ENCODE assay signal across 12 cellular contexts in the genomic region with DNA sequence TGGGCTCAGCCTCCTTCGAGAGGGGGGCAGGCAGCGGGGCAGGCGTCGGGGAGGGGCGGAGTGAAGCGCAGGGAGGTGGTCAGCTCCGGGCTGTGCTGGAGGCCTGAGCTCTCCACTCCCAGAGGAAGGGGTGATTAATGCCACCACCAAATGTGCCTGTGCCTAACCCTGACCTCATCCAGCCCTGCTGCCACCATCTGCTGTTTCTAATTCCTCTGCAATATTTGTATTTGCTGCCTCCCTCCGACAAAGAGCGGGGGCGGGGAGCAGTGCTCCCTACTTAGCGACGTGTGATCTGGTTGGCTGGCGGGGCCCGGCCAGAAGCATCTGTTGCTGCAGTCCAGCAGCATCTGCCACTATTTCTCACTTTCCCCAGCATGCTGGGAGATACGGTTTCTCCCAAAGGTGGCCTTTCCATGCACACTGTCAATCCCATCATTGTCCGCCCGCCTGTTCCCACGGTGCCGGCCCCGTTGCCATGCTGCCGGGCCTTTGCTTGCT. TPM values are rescaled to one million over a fixed set of nuclear protein-coding genes. Genes with fewer than 3 reads are reported as not detected.
DNase-seq lines count a peak whose midpoint lies in the region; ATAC-seq and TF ChIP-seq lines count a peak whose summit lies in the region.
"Had no signal": no experiment of that assay in that cellular context is flagged by ENCODE, and none has a peak within 500 bp of the region (broad histone marks: within the 10 kb centered on the region; RNA-seq: fewer than 3 reads in every experiment).

No MANE protein-coding gene starts in this region.

- intact Hi-C loops in Calu3 (cut with micrococcal nuclease; ENCODE audit: unreplicated experiment) (no loop called here), uterus (cut with DNase I; ENCODE audit: low total_unique reads) (no loop called here)

- no peak overlapping the region for H3K27ac ChIP-seq in uterus
- H3K27ac ChIP-seq: BLaER1, lower lobe of right lung had no signal

- peak; percentile 83 for DNase-seq in DMS53 (lab: John Stamatoyannopoulos, UW)
- DNase-seq in NCI-H69 (lab: John Stamatoyannopoulos, UW): peak; percentile 96
- peak; percentile 4 to 22 for DNase-seq in foreskin fibroblast
- DNase-seq in occipital lobe (lab: John Stamatoyannopoulos, UW): peak; percentile 29
- DNase-seq in Calu3: no peak
- no peak for DNase-seq in uterus
- no peak for DNase-seq in osteocyte (ENCODE audit: extremely low spot score, unreplicated experiment)
- DNase-seq: lower lobe of right lung, NCI-H526 treated with DMSO at 0.1 percent for 48 hours had no signal

- no peak overlapping the region for H3K4me3 ChIP-seq in foreskin fibroblast (ENCODE audit: low read depth in 1 of 2, low read length in 2 of 2)
- no peak overlapping the region for H3K4me3 ChIP-seq in uterus
- H3K4me3 ChIP-seq: BLaER1, lower lobe of right lung had no signal

- H3K27ac Mint-ChIP-seq in Calu3 (ENCODE audit: unreplicated experiment) (no peak overlapping the region), osteocyte (ENCODE audit: unreplicated experiment) (no peak overlapping the region)
- H3K27ac Mint-ChIP-seq: T-helper 2 cell treated with Interferon-gamma antibody and Interleukin-4, amounts not matched to agents 5 μg/mL and 100 μg/mL, for 36 hours had no signal

- H3K36me3 ChIP-seq in uterus: no peaks in the 10 kb centered on the region
- H3K36me3 ChIP-seq: BLaER1, lower lobe of right lung had no signal

- CTCF ChIA-PET in Calu3 (lab: Charles Lee): no interaction called here

- H3K4me3 Mint-ChIP-seq in Calu3 (ENCODE audit: low read depth, unreplicated experiment): no peak overlapping the region
- H3K4me3 Mint-ChIP-seq in osteocyte (ENCODE audit: unreplicated experiment): no peak overlapping the region
- H3K4me3 Mint-ChIP-seq: T-helper 2 cell treated with Interferon-gamma antibody and Interleukin-4, amounts not matched to agents 5 μg/mL and 100 μg/mL, for 36 hours had no signal

- H3K27me3 Mint-ChIP-seq in Calu3 (ENCODE audit: unreplicated experiment) (peaks cover 35% of the 10 kb centered on the region), osteocyte (ENCODE audit: unreplicated experiment) (peaks cover 26% of the 10 kb centered on the region)

- no peaks in the 10 kb centered on the region for H3K9me3 Mint-ChIP-seq in Calu3 (ENCODE audit: low read depth, unreplicated experiment)
- H3K9me3 Mint-ChIP-seq in osteocyte (ENCODE audit: unreplicated experiment): no peaks in the 10 kb centered on the region
- H3K9me3 Mint-ChIP-seq: T-helper 2 cell treated with Interferon-gamma antibody and Interleukin-4, amounts not matched to agents 5 μg/mL and 100 μg/mL, for 36 hours had no signal

- TF ChIP-seq CTCF in foreskin fibroblast (IDR thresholded peaks at IDR 0.05; ENCODE audit: low read depth, low read length) (no peak), Calu3 (IDR thresholded peaks at IDR 0.05; ENCODE audit: unreplicated experiment) (no peak), uterus (IDR thresholded peaks at IDR 0.05) (no peak), osteocyte (IDR thresholded peaks at IDR 0.05) (no peak)

- no peaks in the 10 kb centered on the region for H3K9me3 ChIP-seq in uterus
- H3K9me3 ChIP-seq: BLaER1, lower lobe of right lung had no signal

- H3K36me3 Mint-ChIP-seq in Calu3 (ENCODE audit: insufficient read depth, unreplicated experiment) (no peaks in the 10 kb centered on the region), osteocyte (ENCODE audit: unreplicated experiment) (no peaks in the 10 kb centered on the region)

- no peaks in the 10 kb centered on the region for H3K4me1 Mint-ChIP-seq in Calu3 (ENCODE audit: low read depth, unreplicated experiment)
- no peaks in the 10 kb centered on the region for H3K4me1 Mint-ChIP-seq in osteocyte (ENCODE audit: unreplicated experiment)

- no peak for TF ChIP-seq POLR2A in uterus (IDR thresholded peaks at IDR 0.05)

- ATAC-seq in GM18519 (IDR thresholded peaks at IDR 0.05; ENCODE audit: low FRiP score, unreplicated experiment): no peak
- ATAC-seq: lower lobe of right lung had no signal

- no peaks in the 10 kb centered on the region for H3K4me1 ChIP-seq in uterus

- BruUV-seq in Calu3 (replicated peaks; lab: Mats Ljungman, UMichigan): no TSS peak

- no peaks in the 10 kb centered on the region for H3K27me3 ChIP-seq in uterus
- H3K27me3 ChIP-seq: BLaER1 had no signal

RNA-seq across cellular contexts. Expression of a gene that starts 47.0 kb away (rescaled TPM):
- total RNA-seq in occipital lobe: 11.9 TPM
- 0.12 and 0.14 TPM in 2 replicates for total RNA-seq in Calu3 (2022)
- total RNA-seq in uterus: 10 to 100 TPM in 3 of 4 donors, 1 to 10 TPM in 1; 8.7 to 24.3 (median 19.2) TPM
- 1.6 and 2.6 TPM in 2 replicates for total RNA-seq in osteocyte

Comparison
In these comparisons a context has a peak if more than half of its experiments do, and no peak if none do; other contexts are left out.
1. DNase-seq: peak in DMS53 (single experiment), NCI-H69 (single experiment), foreskin fibroblast (2 of 2) and occipital lobe (single experiment); none in Calu3 (single experiment), uterus (0 of 2) and osteocyte (single experiment).